7 cellular contexts compared by ENCODE assay signal in the genomic region with DNA sequence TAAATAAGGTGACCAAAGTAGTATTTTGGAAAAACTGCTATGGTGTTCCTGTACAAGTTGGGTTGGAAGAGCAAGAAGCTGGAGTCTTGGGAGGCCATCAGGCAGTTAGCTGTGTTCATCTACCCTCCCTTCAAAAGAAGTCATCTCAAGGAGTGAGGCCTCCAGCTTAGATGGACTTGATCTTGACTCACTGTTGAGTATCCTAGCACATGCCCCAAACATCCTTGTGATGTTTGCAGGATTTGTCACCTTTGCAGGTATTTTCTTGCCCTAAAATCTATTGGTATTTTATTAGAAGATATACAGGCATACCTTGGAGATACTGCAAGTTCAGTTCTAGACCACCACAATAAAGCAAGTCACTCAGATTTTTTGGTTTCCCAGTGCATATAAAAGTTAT.
"Had no signal": no experiment of that assay in that cellular context is flagged by ENCODE, and none has a peak within 500 bp of the region (broad histone marks: within the 10 kb centered on the region; RNA-seq: fewer than 3 reads in every experiment).

No MANE protein-coding gene starts in this region.

- H3K27ac Mint-ChIP-seq: GM23338 had no signal

- FAIRE-seq: H1, H54, HTR-8/SVneo had no signal

- DNase-seq: H9, HCEC 1CT, IMR-90 had no signal

- ATAC-seq: GM23338 had no signal

- H3K4me3 Mint-ChIP-seq: GM23338, H9 had no signal

- H3K4me1 Mint-ChIP-seq: GM23338, H9 had no signal

- H3K4me3 ChIP-seq: GM23338 had no signal
